Comparison of ENCODE assay signal across 8 cellular contexts in genomic region chr15:76930831-76931396, GRCh38. TPM values are rescaled to one million over a fixed set of nuclear protein-coding genes. Genes with fewer than 3 reads are reported as not detected.
DNase-seq lines count a peak whose midpoint lies in the region.

No MANE protein-coding gene starts in this region.

- no peaks in the 10 kb centered on the region for H3K9me3 Mint-ChIP-seq in activated CD4-positive, alpha-beta T cell treated with anti-CD3 and anti-CD28 coated beads, Interleukin-2, amount 10 ng/mL, durations not matched to agents 24 days and 14 days
- H3K9me3 Mint-ChIP-seq in activated CD4-positive, alpha-beta memory T cell treated with anti-CD3 and anti-CD28 coated beads for 36 hours = no peaks in the 10 kb centered on the region
- no peaks in the 10 kb centered on the region for H3K9me3 Mint-ChIP-seq in immature natural killer cell

- H3K4me1 Mint-ChIP-seq in activated CD4-positive, alpha-beta T cell treated with anti-CD3 and anti-CD28 coated beads, Interleukin-2, amount 10 ng/mL, durations not matched to agents 24 days and 14 days = peaks cover 28% of the 10 kb centered on the region
- H3K4me1 Mint-ChIP-seq in activated CD4-positive, alpha-beta memory T cell treated with anti-CD3 and anti-CD28 coated beads for 36 hours (ENCODE audit: low read depth) = peaks cover 28% of the 10 kb centered on the region
- H3K4me1 Mint-ChIP-seq in immature natural killer cell = peaks cover 32 to 43% of the 10 kb centered on the region in 2 donors

- POLR2A ChIA-PET in activated CD4-positive, alpha-beta memory T cell treated with anti-CD3 and anti-CD28 coated beads for 36 hours (lab: Charles Lee) = interaction anchor here (1.0 to 1.9 kb wide), 3 partner anchors 25 to 613 kb away, joined by 3 to 6 read pairs (median 5); partner anchors contain the start of genes PSTPIP1 and SCAPER

- H3K4me3 Mint-ChIP-seq in activated CD4-positive, alpha-beta T cell treated with anti-CD3 and anti-CD28 coated beads, Interleukin-2, amount 10 ng/mL, durations not matched to agents 24 days and 14 days = peak overlapping the region; percentile 81
- H3K4me3 Mint-ChIP-seq in activated CD4-positive, alpha-beta memory T cell treated with anti-CD3 and anti-CD28 coated beads for 36 hours = peak overlapping the region; percentile 88
- peak overlapping the region; percentile 87 to 95 (median 90) for H3K4me3 Mint-ChIP-seq in immature natural killer cell

- peak overlapping the region; percentile 92 for H3K27ac ChIP-seq in temporal lobe (ENCODE audit: low read depth, low read length)

- peaks cover 19% of the 10 kb centered on the region for H3K27me3 Mint-ChIP-seq in activated CD4-positive, alpha-beta T cell treated with anti-CD3 and anti-CD28 coated beads, Interleukin-2, amount 10 ng/mL, durations not matched to agents 24 days and 14 days
- no peaks in the 10 kb centered on the region for H3K27me3 Mint-ChIP-seq in activated CD4-positive, alpha-beta memory T cell treated with anti-CD3 and anti-CD28 coated beads for 36 hours
- peaks cover 0 to 11% (median 5%) of the 10 kb centered on the region in 3 donors for H3K27me3 Mint-ChIP-seq in immature natural killer cell (ENCODE audit: low read depth in 3 of 3)

- no peak for DNase-seq in activated CD4-positive, alpha-beta T cell treated with anti-CD3 and anti-CD28 coated beads, Interleukin-2, amount 10 ng/mL, durations not matched to agents 24 days and 14 days
- no peak for DNase-seq in activated CD4-positive, alpha-beta T cell treated with anti-CD3 and anti-CD28 coated beads, Interleukin-2, amount 50 U/mL, for 1 hour
- no peak for DNase-seq in activated CD4-positive, alpha-beta memory T cell treated with anti-CD3 and anti-CD28 coated beads for 36 hours
- no peak for DNase-seq in immature natural killer cell
- no peak for DNase-seq in NCI-H345 treated with DMSO at 0.1 percent for 48 hours (lab: John Stamatoyannopoulos, UW; ENCODE audit: unreplicated experiment)
- DNase-seq in HPDE6-E6E7 (ENCODE audit: extremely low spot score) = no peak
- no peak for DNase-seq in GDM1 (lab: John Stamatoyannopoulos, UW)

- peaks cover 16% of the 10 kb centered on the region for H3K36me3 Mint-ChIP-seq in activated CD4-positive, alpha-beta T cell treated with anti-CD3 and anti-CD28 coated beads, Interleukin-2, amount 10 ng/mL, durations not matched to agents 24 days and 14 days (ENCODE audit: low read depth)
- peaks cover 17% of the 10 kb centered on the region for H3K36me3 Mint-ChIP-seq in activated CD4-positive, alpha-beta memory T cell treated with anti-CD3 and anti-CD28 coated beads for 36 hours
- peaks cover 6 to 8% (median 7%) of the 10 kb centered on the region in 3 donors for H3K36me3 Mint-ChIP-seq in immature natural killer cell

- CTCF ChIA-PET in activated CD4-positive, alpha-beta memory T cell treated with anti-CD3 and anti-CD28 coated beads for 36 hours (lab: Charles Lee) = interaction anchor here (0.9 to 1.9 kb wide), 3 partner anchors 15 to 28 kb away, joined by 3 to 7 read pairs (median 3); no protein-coding TSS in a partner anchor

- intact Hi-C loops in activated CD4-positive, alpha-beta T cell treated with anti-CD3 and anti-CD28 coated beads, Interleukin-2, amount 10 ng/mL, durations not matched to agents 24 days and 14 days (cut with micrococcal nuclease) = loop anchor here (1.0 to 5.0 kb wide), 2 partner anchors 26 to 66 kb away; partner anchors contain the start of genes PSTPIP1 and SCAPER
- intact Hi-C loops in activated CD4-positive, alpha-beta memory T cell treated with anti-CD3 and anti-CD28 coated beads for 36 hours (cut with micrococcal nuclease) = loop anchor here (1.0 to 5.0 kb wide), 3 partner anchors 26 to 595 kb away; partner anchors contain the start of genes ISL2 and SCAPER

- H3K27ac Mint-ChIP-seq in activated CD4-positive, alpha-beta T cell treated with anti-CD3 and anti-CD28 coated beads, Interleukin-2, amount 10 ng/mL, durations not matched to agents 24 days and 14 days = peak overlapping the region; percentile 77
- peak overlapping the region; percentile 65 for H3K27ac Mint-ChIP-seq in activated CD4-positive, alpha-beta memory T cell treated with anti-CD3 and anti-CD28 coated beads for 36 hours
- H3K27ac Mint-ChIP-seq in immature natural killer cell = peak overlapping the region; percentile 77 to 95 (median 91)

RNA-seq across cellular contexts. Expression of gene RCN2, which starts 0.6 kb away (rescaled TPM):
- 35.1 and 40.5 TPM in 2 replicates for total RNA-seq in activated CD4-positive, alpha-beta T cell treated with anti-CD3 and anti-CD28 coated beads, Interleukin-2, amount 10 ng/mL, durations not matched to agents 24 days and 14 days
- 10 to 100 TPM; 27.0 to 27.6 TPM for total RNA-seq in activated CD4-positive, alpha-beta memory T cell treated with anti-CD3 and anti-CD28 coated beads for 36 hours
- polyA plus RNA-seq in immature natural killer cell = 10 to 100 TPM; 54.0 to 68.2 (median 64.1) TPM
- 69.6 TPM for total RNA-seq in temporal lobe

RNA-seq across cellular contexts. Expression of gene SCAPER, which starts 25.8 kb away (rescaled TPM):
- total RNA-seq in activated CD4-positive, alpha-beta T cell treated with anti-CD3 and anti-CD28 coated beads, Interleukin-2, amount 10 ng/mL, durations not matched to agents 24 days and 14 days = 24.3 and 31.0 TPM in 2 replicates
- 10 to 100 TPM; 21.5 to 22.9 TPM for total RNA-seq in activated CD4-positive, alpha-beta memory T cell treated with anti-CD3 and anti-CD28 coated beads for 36 hours
- 10 to 100 TPM in 1 of 3 donors, 1 to 10 TPM in 2; 6.8 to 23.6 (median 6.8) TPM for polyA plus RNA-seq in immature natural killer cell
- total RNA-seq in temporal lobe = 77.7 TPM
